ENCODE assay signal across 11 cellular contexts in the genomic region with DNA sequence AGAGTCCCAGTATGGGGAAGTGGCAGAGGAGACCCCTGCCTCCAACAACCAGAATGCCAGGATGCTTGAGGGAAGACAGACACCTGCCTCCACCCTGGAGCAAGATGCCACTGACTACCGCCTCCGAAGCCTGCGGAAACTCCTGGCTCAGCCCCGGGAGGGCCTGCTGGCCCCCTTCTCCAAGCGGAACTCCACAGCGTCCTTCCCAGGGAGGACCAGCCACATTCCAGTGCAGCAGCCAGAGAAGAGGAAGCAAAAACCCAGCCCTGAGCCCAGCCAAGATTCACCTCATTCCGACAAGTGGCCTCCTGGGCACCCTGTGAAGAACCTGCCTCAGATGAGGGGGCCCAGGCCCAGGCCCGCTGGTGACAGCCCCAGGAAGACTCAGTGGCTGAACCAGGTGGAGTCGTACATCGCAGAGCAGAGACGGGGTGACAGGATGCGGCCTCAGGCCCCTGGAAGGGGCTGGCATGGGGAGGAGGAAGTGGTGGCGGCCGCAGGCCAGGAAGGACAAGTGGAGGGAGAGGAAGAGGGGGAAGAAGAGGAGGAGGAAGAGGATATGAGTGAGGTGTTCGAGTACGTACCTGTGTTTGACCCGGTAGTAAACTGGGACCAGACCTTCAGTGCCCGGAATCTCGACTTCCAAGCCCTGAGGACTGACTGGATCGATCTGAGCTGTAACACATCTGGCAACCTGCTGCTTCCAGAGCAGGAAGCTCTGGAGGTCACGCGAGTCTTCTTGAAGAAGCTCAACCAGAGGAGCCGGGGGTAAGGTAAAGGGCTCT.
A peak's percentile ranks its signal among the peaks of the same experiment; 100 is the strongest.
DNase-seq lines count a peak whose midpoint lies in the region; ATAC-seq and TF ChIP-seq lines count a peak whose summit lies in the region.
"Had no signal": no experiment of that assay in that cellular context is flagged by ENCODE, and none has a peak within 500 bp of the region (broad histone marks: within the 10 kb centered on the region; RNA-seq: fewer than 3 reads in every experiment).

No MANE protein-coding gene starts in this region.

- H4K20me1 ChIP-seq in osteoblast (ENCODE audit: insufficient read depth, low read length): no peaks in the 10 kb centered on the region

- ATAC-seq in HG03354 (IDR thresholded peaks at IDR 0.05; ENCODE audit: poor library complexity, severe bottlenecking, unreplicated experiment): peak; percentile 72

- no peaks in the 10 kb centered on the region for H3K36me3 ChIP-seq in osteoblast (ENCODE audit: insufficient read depth, low read length)

- H2AFZ ChIP-seq in osteoblast (ENCODE audit: low read length): no peak overlapping the region

- H3K4me1 ChIP-seq in osteoblast (ENCODE audit: insufficient read depth, low read length): no peaks in the 10 kb centered on the region

- H3K9me3 ChIP-seq in osteoblast (ENCODE audit: low read depth, low read length): no peaks in the 10 kb centered on the region
- H3K9me3 ChIP-seq: stomach had no signal

- peaks cover 28% of the 10 kb centered on the region for H3K27me3 ChIP-seq in osteoblast (ENCODE audit: insufficient read depth, low read length)

- TF ChIP-seq CTCF in GM12875 (IDR thresholded peaks at IDR 0.05; ENCODE audit: borderline replicate concordance, insufficient read depth, low read depth, low read length): no peak
- TF ChIP-seq CTCF in osteoblast (IDR thresholded peaks at IDR 0.05; ENCODE audit: extremely low read depth, low read depth, low read length): no peak

- H3K27ac ChIP-seq in osteoblast (ENCODE audit: low read depth, low read length): no peak overlapping the region
- H3K27ac ChIP-seq: stomach had no signal

- DNase-seq in activated gamma-delta T cell treated with Interleukin-2 at 50 U/mL for 16 hours: peak; percentile 51
- DNase-seq in osteoblast (ENCODE audit: insufficient read length, low spot score, missing footprints): peak; percentile 64
- DNase-seq in NCI-H1092 treated with DMSO at 0.1 percent for 48 hours (lab: John Stamatoyannopoulos, UW): no peak
- DNase-seq in 8988T: no peak
- DNase-seq in HuH-7 (ENCODE audit: low spot score): no peak
- DNase-seq: H9, NCI-H1105 treated with DMSO at 0.1 percent for 48 hours, NCI-H82, stomach had no signal

- no peaks in the 10 kb centered on the region for H3K79me2 ChIP-seq in osteoblast (ENCODE audit: insufficient read depth, low read length)

- H3K4me3 ChIP-seq in GM12875 (ENCODE audit: low read depth, low read length) (peak overlapping the region; percentile 54), osteoblast (ENCODE audit: insufficient read depth, low read length) (no peak overlapping the region)
- H3K4me3 ChIP-seq: stomach had no signal

- H3K4me2 ChIP-seq in osteoblast (ENCODE audit: insufficient read depth, low read length): no peak overlapping the region

Comparison
In these comparisons a context has a peak if more than half of its experiments do, and no peak if none do; other contexts are left out.
1. DNase-seq: peak in activated gamma-delta T cell treated with Interleukin-2 at 50 U/mL for 16 hours (single experiment) and osteoblast (single experiment); none in NCI-H1092 treated with DMSO at 0.1 percent for 48 hours (single experiment), 8988T (single experiment) and HuH-7 (single experiment).